Comparison of ENCODE assay signal across 12 cellular contexts in the genomic region with DNA sequence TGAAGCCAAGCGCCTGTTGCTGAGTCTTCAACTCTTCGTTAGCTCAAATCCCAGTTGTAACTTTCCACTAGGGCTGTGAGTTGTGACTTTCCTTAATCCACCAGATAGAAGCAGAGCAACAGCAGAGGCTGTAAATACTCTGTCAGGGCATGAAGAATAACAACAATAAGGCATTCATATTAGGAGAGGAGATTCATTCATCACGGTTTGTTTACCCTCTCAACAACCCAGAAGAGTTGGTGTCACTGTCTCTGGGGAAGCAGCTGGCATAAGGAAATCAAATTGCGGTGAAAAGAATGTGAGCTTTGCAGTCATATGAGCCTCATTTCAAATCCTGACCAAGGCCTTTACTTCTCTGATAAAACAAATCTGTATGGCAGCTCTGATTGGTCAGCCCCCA.
DNase-seq lines count a peak whose midpoint lies in the region; ATAC-seq and TF ChIP-seq lines count a peak whose summit lies in the region.
"Had no signal": no experiment of that assay in that cellular context is flagged by ENCODE, and none has a peak within 500 bp of the region (broad histone marks: within the 10 kb centered on the region; RNA-seq: fewer than 3 reads in every experiment).

No MANE protein-coding gene starts in this region.

- H3K36me3 Mint-ChIP-seq in MCF 10A (ENCODE audit: insufficient read depth, unreplicated experiment), result no peaks in the 10 kb centered on the region
- H3K36me3 Mint-ChIP-seq in activated naive CD4-positive, alpha-beta T cell treated with anti-CD3 and anti-CD28 coated beads for 36 hours (ENCODE audit: low read depth), result no peaks in the 10 kb centered on the region

- intact Hi-C loops in breast epithelium (cut with DNase I; ENCODE audit: low total_unique reads) (no loop called here), MCF 10A (cut with micrococcal nuclease) (loop anchor here (10.0 kb wide), 2 partner anchors 329 to 389 kb away; no protein-coding TSS in a partner anchor), head of caudate nucleus (cut with DNase I) (loop anchor here (10.0 kb wide), 1 partner anchor 709 kb away; no protein-coding TSS in a partner anchor)
- intact Hi-C loops in activated naive CD4-positive, alpha-beta T cell treated with anti-CD3 and anti-CD28 coated beads for 36 hours (cut with micrococcal nuclease), result loop anchor here (10.0 kb wide), 1 partner anchor 789 kb away; no protein-coding TSS in a partner anchor

- no peaks in the 10 kb centered on the region for H3K27me3 Mint-ChIP-seq in MCF 10A (ENCODE audit: insufficient read depth, unreplicated experiment)
- peaks cover 2% of the 10 kb centered on the region for H3K27me3 Mint-ChIP-seq in activated naive CD4-positive, alpha-beta T cell treated with anti-CD3 and anti-CD28 coated beads for 36 hours (ENCODE audit: low read depth)

- no peaks in the 10 kb centered on the region for H3K27me3 ChIP-seq in breast epithelium
- H3K27me3 ChIP-seq: esophagus muscularis mucosa, upper lobe of left lung had no signal

- CTCF ChIA-PET in MCF 10A (lab: Yijun Ruan, JAX), result interaction anchor here (0.6 to 1.5 kb wide), 4 partner anchors 15 to 183 kb away, joined by 3 to 4 read pairs (median 3); no protein-coding TSS in a partner anchor
- CTCF ChIA-PET in activated naive CD4-positive, alpha-beta T cell treated with anti-CD3 and anti-CD28 coated beads for 36 hours (lab: Charles Lee), result interaction anchor here (0.6 kb wide), 1 partner anchor 14 kb away, joined by 3 read pairs; no protein-coding TSS in a partner anchor

- H3K9me3 ChIP-seq in breast epithelium, result no peaks in the 10 kb centered on the region
- H3K9me3 ChIP-seq: esophagus muscularis mucosa, upper lobe of left lung had no signal

- no peak for TF ChIP-seq CTCF in breast epithelium (IDR thresholded peaks at IDR 0.05)
- no peak for TF ChIP-seq CTCF in MCF 10A (IDR thresholded peaks at IDR 0.05; ENCODE audit: unreplicated experiment)

- H3K27ac Mint-ChIP-seq in MCF 10A (ENCODE audit: low read depth, unreplicated experiment), result no peak overlapping the region
- no peak overlapping the region for H3K27ac Mint-ChIP-seq in activated naive CD4-positive, alpha-beta T cell treated with anti-CD3 and anti-CD28 coated beads for 36 hours
- H3K27ac Mint-ChIP-seq: H9 had no signal

- no peak for DNase-seq in breast epithelium (ENCODE audit: low spot score in 2 of 2)
- DNase-seq in MCF 10A (ENCODE audit: unreplicated experiment), result no peak
- DNase-seq in NCI-H748 (lab: John Stamatoyannopoulos, UW; ENCODE audit: unreplicated experiment), result peak; percentile 77
- peak in 25 of 42 donors; percentile 12 to 80 (median 45) for DNase-seq in head of caudate nucleus
- DNase-seq in central memory CD4-positive, alpha-beta T cell, result no peak
- DNase-seq in MV-4-11 (lab: John Stamatoyannopoulos, UW), result no peak
- no peak for DNase-seq in activated naive CD4-positive, alpha-beta T cell treated with anti-CD3 and anti-CD28 coated beads for 36 hours
- DNase-seq: H9, kidney glomerular epithelial cell, upper lobe of left lung had no signal

- no peak for ATAC-seq in GM18861 (IDR thresholded peaks at IDR 0.05; ENCODE audit: unreplicated experiment)

- H3K9me3 Mint-ChIP-seq in MCF 10A (ENCODE audit: unreplicated experiment), result no peaks in the 10 kb centered on the region
- H3K9me3 Mint-ChIP-seq in activated naive CD4-positive, alpha-beta T cell treated with anti-CD3 and anti-CD28 coated beads for 36 hours, result no peaks in the 10 kb centered on the region

- no peak for TF ChIP-seq POLR2A in breast epithelium (IDR thresholded peaks at IDR 0.05)

- H3K27ac ChIP-seq in breast epithelium, result peak overlapping the region; percentile 68 to 77
- H3K27ac ChIP-seq: esophagus muscularis mucosa, upper lobe of left lung had no signal

- H3K4me3 ChIP-seq in breast epithelium, result no peak overlapping the region
- H3K4me3 ChIP-seq: esophagus muscularis mucosa, upper lobe of left lung had no signal

- BruUV-seq in MCF 10A (replicated peaks; lab: Mats Ljungman, UMichigan), result no TSS peak

- POLR2A ChIA-PET in MCF 10A (lab: Yijun Ruan, JAX), result no interaction called here

- H3K4me1 Mint-ChIP-seq in MCF 10A (ENCODE audit: insufficient read depth, unreplicated experiment), result peaks cover 41% of the 10 kb centered on the region
- H3K4me1 Mint-ChIP-seq in activated naive CD4-positive, alpha-beta T cell treated with anti-CD3 and anti-CD28 coated beads for 36 hours (ENCODE audit: low read depth), result peaks cover 11% of the 10 kb centered on the region

- H3K4me1 ChIP-seq in breast epithelium, result no peaks in the 10 kb centered on the region

- H3K4me3 Mint-ChIP-seq in MCF 10A (ENCODE audit: unreplicated experiment), result no peak overlapping the region
- no peak overlapping the region for H3K4me3 Mint-ChIP-seq in activated naive CD4-positive, alpha-beta T cell treated with anti-CD3 and anti-CD28 coated beads for 36 hours
- H3K4me3 Mint-ChIP-seq: H9 had no signal

- no peaks in the 10 kb centered on the region for H3K36me3 ChIP-seq in breast epithelium
- H3K36me3 ChIP-seq: esophagus muscularis mucosa, upper lobe of left lung had no signal

Comparison
In these comparisons a context has a peak if more than half of its experiments do, and no peak if none do; other contexts are left out.
1. DNase-seq: peak in NCI-H748 (single experiment) and head of caudate nucleus (25 of 42); none in breast epithelium (0 of 2), MCF 10A (single experiment), central memory CD4-positive, alpha-beta T cell (single experiment), MV-4-11 (single experiment) and activated naive CD4-positive, alpha-beta T cell treated with anti-CD3 and anti-CD28 coated beads for 36 hours (single experiment).